ENCODE assay signal across 7 cellular contexts in the genomic region with DNA sequence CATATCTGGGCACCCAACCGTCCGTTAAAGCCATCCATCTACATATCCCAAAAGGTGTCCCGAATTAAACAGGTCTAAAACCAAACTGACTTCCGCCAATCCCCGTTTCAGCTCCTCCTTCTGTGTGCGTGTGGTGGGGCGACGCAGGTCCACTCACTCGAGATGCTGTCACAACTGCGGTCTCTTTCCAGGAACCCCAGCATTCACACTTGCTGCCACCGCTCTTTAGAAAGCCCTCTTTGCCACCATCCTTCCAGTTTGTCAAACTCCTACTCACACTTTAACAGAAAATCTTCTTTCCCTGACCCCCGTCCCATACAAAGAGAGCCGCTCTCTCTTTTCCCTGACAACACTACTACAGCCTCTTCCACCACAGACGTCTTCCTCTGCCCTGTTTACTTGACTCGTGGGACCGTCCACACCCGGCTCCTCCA. TPM values are rescaled to one million over a fixed set of nuclear protein-coding genes. Genes with fewer than 3 reads are reported as not detected.
DNase-seq lines count a peak whose midpoint lies in the region; FAIRE-seq and TF ChIP-seq lines count a peak whose summit lies in the region.
"Had no signal": no experiment of that assay in that cellular context is flagged by ENCODE, and none has a peak within 500 bp of the region (broad histone marks: within the 10 kb centered on the region; RNA-seq: fewer than 3 reads in every experiment).

No MANE protein-coding gene starts in this region.

- peak overlapping the region; percentile 45 for H3K18ac ChIP-seq in trophoblast cell (ENCODE audit: low read length)

- H3K9ac ChIP-seq in trophoblast cell (ENCODE audit: low read length): peak overlapping the region; percentile 65

- no peak overlapping the region for H2BK5ac ChIP-seq in trophoblast cell (ENCODE audit: low read depth, low read length, poor library complexity)

- H2AFZ ChIP-seq in trophoblast cell (ENCODE audit: insufficient read depth, low read length, poor library complexity): peak overlapping the region; percentile 38

- H3K27ac ChIP-seq in AG04450 (ENCODE audit: low read depth, low read length) (peak overlapping the region; percentile 57), trophoblast cell (ENCODE audit: low read depth, low read length) (no peak overlapping the region)

- H3K4me1 ChIP-seq in trophoblast cell (ENCODE audit: control insufficient read depth in 1 of 2, insufficient read depth in 2 of 2, low read length in 2 of 2): peaks cover 3 to 4% of the 10 kb centered on the region in 2 experiments

- no peak overlapping the region for H4K12ac ChIP-seq in trophoblast cell (ENCODE audit: low read depth, low read length)

- POLR2A ChIA-PET in AG04450 (lab: Yijun Ruan, JAX): interaction anchor here (0.5 to 1.3 kb wide), 5 partner anchors 10 to 336 kb away, joined by 3 to 13 read pairs (median 4); a partner anchor contains a TSS

- H3K4me2 ChIP-seq in trophoblast cell (ENCODE audit: low read length): peak overlapping the region; percentile 70

- no peak overlapping the region for H2BK120ac ChIP-seq in trophoblast cell (ENCODE audit: insufficient read depth, low read length, poor library complexity)

- peaks cover 30 to 34% of the 10 kb centered on the region in 2 experiments for H3K36me3 ChIP-seq in trophoblast cell (ENCODE audit: control insufficient read depth in 1 of 2, insufficient read depth in 2 of 2, low read length in 2 of 2)

- no peak overlapping the region for H3K23ac ChIP-seq in trophoblast cell (ENCODE audit: low read length)

- peak overlapping the region; percentile 42 for H3K4ac ChIP-seq in trophoblast cell (ENCODE audit: low read depth, low read length)

- no peak overlapping the region for H4K91ac ChIP-seq in trophoblast cell (ENCODE audit: low read depth, low read length)

- peak overlapping the region; percentile 97 for H3K4me3 ChIP-seq in AG04450 (ENCODE audit: low read depth, low read length)
- H3K4me3 ChIP-seq in trophoblast cell (ENCODE audit: low read depth, low read length): peak overlapping the region; percentile 88

- H2AK5ac ChIP-seq in trophoblast cell (ENCODE audit: low read length): no peak overlapping the region

- no peaks in the 10 kb centered on the region for H3K79me1 ChIP-seq in trophoblast cell (ENCODE audit: low read length)

- DNase-seq in AG04450 (ENCODE audit: low read depth, low spot score) (no peak), cerebellum (ENCODE audit: low spot score) (peak; percentile 25), trophoblast cell (peak in 1 of 2 donors; percentile 7), GM12892 (ENCODE audit: insufficient read length) (no peak), DMS79 (lab: John Stamatoyannopoulos, UW) (no peak)

- CTCF ChIA-PET in AG04450 (lab: Charles Lee): interaction anchor here (0.8 to 2.4 kb wide), 9 partner anchors 8 to 770 kb away, joined by 3 to 15 read pairs (median 5); no protein-coding TSS in a partner anchor

- H3K27me3 ChIP-seq in AG04450 (ENCODE audit: control insufficient read depth, insufficient read depth, low read length): peaks cover 24% of the 10 kb centered on the region
- H3K27me3 ChIP-seq in trophoblast cell (ENCODE audit: insufficient read depth, low read length): peaks cover 24% of the 10 kb centered on the region

- H3K9me3 ChIP-seq in AG04450 (ENCODE audit: control insufficient read depth, insufficient read depth, low read length) (peaks cover 4% of the 10 kb centered on the region; the same call in 1 of the 2 replicates), trophoblast cell (ENCODE audit: insufficient read depth, low read depth, low read length) (peaks cover 11% of the 10 kb centered on the region)

- FAIRE-seq in GM12892 (lab: Jason Lieb, UNC): no peak

- no peak for TF ChIP-seq CTCF in AG04450 (IDR thresholded peaks at IDR 0.05; ENCODE audit: low read depth, low read length)

- no peak overlapping the region for H2BK12ac ChIP-seq in trophoblast cell (ENCODE audit: low read length)

- no CpG with 5 or more reads among the region's 17 CpGs for WGBS in trophoblast cell (ENCODE audit: extremely low coverage, insufficient coverage, insufficient read length)

- peak; percentile 10; the same call in 1 of the 2 replicates for TF ChIP-seq EP300 in Ishikawa (IDR thresholded peaks at IDR 0.05; ENCODE audit: borderline replicate concordance)

- no peak for TF ChIP-seq POLR2A in GM12892 (IDR thresholded peaks at IDR 0.05; ENCODE audit: low read depth, low read length)

- peak overlapping the region; percentile 50 for H3K14ac ChIP-seq in trophoblast cell (ENCODE audit: low read length)

- H4K8ac ChIP-seq in trophoblast cell (ENCODE audit: low read depth, low read length): peak overlapping the region; percentile 95

- peaks cover 2% of the 10 kb centered on the region for H3K79me2 ChIP-seq in trophoblast cell (ENCODE audit: control insufficient read depth, insufficient read depth, low read length, poor library complexity)

- no peak for TF ChIP-seq RAD21 in Ishikawa (IDR thresholded peaks at IDR 0.05; ENCODE audit: low read depth)

TF ChIP-seq in Ishikawa, 13 proteins besides CTCF, POLR2A, EP300 and RAD21:
- TF ChIP-seq TEAD4 (IDR thresholded peaks at IDR 0.05) (no peak), CEBPB (IDR thresholded peaks at IDR 0.05) (no peak), YY1 (IDR thresholded peaks at IDR 0.05; ENCODE audit: low read depth) (no peak), ZBTB7A (IDR thresholded peaks at IDR 0.05; ENCODE audit: low read depth) (no peak), EGR1 (IDR thresholded peaks at IDR 0.05) (no peak), FOXM1 (IDR thresholded peaks at IDR 0.05; ENCODE audit: borderline replicate concordance, low read depth) (no peak), CREB1 (IDR thresholded peaks at IDR 0.05; ENCODE audit: low read depth) (no peak)
- TF ChIP-seq, protein P1, sequence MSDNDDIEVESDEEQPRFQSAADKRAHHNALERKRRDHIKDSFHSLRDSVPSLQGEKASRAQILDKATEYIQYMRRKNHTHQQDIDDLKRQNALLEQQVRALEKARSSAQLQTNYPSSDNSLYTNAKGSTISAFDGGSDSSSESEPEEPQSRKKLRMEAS (IDR thresholded peaks at IDR 0.05): no peak
- TF ChIP-seq, protein P2, sequence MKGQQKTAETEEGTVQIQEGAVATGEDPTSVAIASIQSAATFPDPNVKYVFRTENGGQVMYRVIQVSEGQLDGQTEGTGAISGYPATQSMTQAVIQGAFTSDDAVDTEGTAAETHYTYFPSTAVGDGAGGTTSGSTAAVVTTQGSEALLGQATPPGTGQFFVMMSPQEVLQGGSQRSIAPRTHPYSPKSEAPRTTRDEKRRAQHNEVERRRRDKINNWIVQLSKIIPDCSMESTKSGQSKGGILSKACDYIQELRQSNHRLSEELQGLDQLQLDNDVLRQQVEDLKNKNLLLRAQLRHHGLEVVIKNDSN (IDR thresholded peaks at IDR 0.05): no peak
- TF ChIP-seq, protein P3, sequence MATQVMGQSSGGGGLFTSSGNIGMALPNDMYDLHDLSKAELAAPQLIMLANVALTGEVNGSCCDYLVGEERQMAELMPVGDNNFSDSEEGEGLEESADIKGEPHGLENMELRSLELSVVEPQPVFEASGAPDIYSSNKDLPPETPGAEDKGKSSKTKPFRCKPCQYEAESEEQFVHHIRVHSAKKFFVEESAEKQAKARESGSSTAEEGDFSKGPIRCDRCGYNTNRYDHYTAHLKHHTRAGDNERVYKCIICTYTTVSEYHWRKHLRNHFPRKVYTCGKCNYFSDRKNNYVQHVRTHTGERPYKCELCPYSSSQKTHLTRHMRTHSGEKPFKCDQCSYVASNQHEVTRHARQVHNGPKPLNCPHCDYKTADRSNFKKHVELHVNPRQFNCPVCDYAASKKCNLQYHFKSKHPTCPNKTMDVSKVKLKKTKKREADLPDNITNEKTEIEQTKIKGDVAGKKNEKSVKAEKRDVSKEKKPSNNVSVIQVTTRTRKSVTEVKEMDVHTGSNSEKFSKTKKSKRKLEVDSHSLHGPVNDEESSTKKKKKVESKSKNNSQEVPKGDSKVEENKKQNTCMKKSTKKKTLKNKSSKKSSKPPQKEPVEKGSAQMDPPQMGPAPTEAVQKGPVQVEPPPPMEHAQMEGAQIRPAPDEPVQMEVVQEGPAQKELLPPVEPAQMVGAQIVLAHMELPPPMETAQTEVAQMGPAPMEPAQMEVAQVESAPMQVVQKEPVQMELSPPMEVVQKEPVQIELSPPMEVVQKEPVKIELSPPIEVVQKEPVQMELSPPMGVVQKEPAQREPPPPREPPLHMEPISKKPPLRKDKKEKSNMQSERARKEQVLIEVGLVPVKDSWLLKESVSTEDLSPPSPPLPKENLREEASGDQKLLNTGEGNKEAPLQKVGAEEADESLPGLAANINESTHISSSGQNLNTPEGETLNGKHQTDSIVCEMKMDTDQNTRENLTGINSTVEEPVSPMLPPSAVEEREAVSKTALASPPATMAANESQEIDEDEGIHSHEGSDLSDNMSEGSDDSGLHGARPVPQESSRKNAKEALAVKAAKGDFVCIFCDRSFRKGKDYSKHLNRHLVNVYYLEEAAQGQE (IDR thresholded peaks at IDR 0.05; ENCODE audit: low read depth): no peak

RNA-seq across cellular contexts. Expression of a gene that starts 0.5 kb away (rescaled TPM):
- 8.8 and 11.9 TPM in 2 replicates for polyA plus RNA-seq in AG04450 (2011; rRNA removed)
- polyA minus RNA-seq in AG04450 (2011; rRNA and poly(A)+ RNA removed): 5.3 and 8.0 TPM in 2 replicates
- 10.3 TPM for total RNA-seq in cerebellum
- 10.5 and 10.8 TPM in 2 replicates for polyA plus RNA-seq in trophoblast cell (2013)
- 5.7 TPM for polyA plus RNA-seq in GM12892 (2012; ENCODE audit: missing spikeins)

RNA-seq across cellular contexts. Expression of a gene that starts 6.1 kb away (rescaled TPM):
- not detected in 2 replicates for polyA plus RNA-seq in AG04450 (2011; rRNA removed)
- polyA minus RNA-seq in AG04450 (2011; rRNA and poly(A)+ RNA removed): not detected in 2 replicates
- not detected for total RNA-seq in cerebellum
- not detected in 2 replicates for polyA plus RNA-seq in trophoblast cell (2013)
- polyA plus RNA-seq in GM12892 (2012; ENCODE audit: missing spikeins): not detected
- total RNA-seq: subcutaneous adipose tissue had no signal

RNA-seq across cellular contexts. Expression of a gene that starts 12.9 kb away (rescaled TPM):
- not detected in 2 replicates for polyA plus RNA-seq in AG04450 (2011; rRNA removed)
- not detected in 2 replicates for polyA minus RNA-seq in AG04450 (2011; rRNA and poly(A)+ RNA removed)
- total RNA-seq in cerebellum: not detected
- not detected in 2 replicates for polyA plus RNA-seq in trophoblast cell (2013)
- not detected for polyA plus RNA-seq in GM12892 (2012; ENCODE audit: missing spikeins)
- total RNA-seq: subcutaneous adipose tissue had no signal

RNA-seq across cellular contexts. Expression of a gene that starts 21.8 kb away (rescaled TPM):
- polyA plus RNA-seq in AG04450 (2011; rRNA removed): 23.0 and 33.9 TPM in 2 replicates
- polyA minus RNA-seq in AG04450 (2011; rRNA and poly(A)+ RNA removed): 27.8 and 34.8 TPM in 2 replicates
- 57.9 TPM for total RNA-seq in cerebellum
- 38.8 and 39.4 TPM in 2 replicates for polyA plus RNA-seq in trophoblast cell (2013)
- polyA plus RNA-seq in GM12892 (2012; ENCODE audit: missing spikeins): 6.5 TPM

RNA-seq across cellular contexts. Expression of a gene that starts 34.6 kb away (rescaled TPM):
- polyA plus RNA-seq in AG04450 (2011; rRNA removed): 18.4 and 31.4 TPM in 2 replicates
- polyA minus RNA-seq in AG04450 (2011; rRNA and poly(A)+ RNA removed): 23.5 and 33.4 TPM in 2 replicates
- total RNA-seq in cerebellum: 16.3 TPM
- polyA plus RNA-seq in trophoblast cell (2013): 98.4 and 99.2 TPM in 2 replicates
- polyA plus RNA-seq in GM12892 (2012; ENCODE audit: missing spikeins): 27.7 TPM
